Comparison of ENCODE assay signal across 15 cellular contexts in the genomic region with DNA sequence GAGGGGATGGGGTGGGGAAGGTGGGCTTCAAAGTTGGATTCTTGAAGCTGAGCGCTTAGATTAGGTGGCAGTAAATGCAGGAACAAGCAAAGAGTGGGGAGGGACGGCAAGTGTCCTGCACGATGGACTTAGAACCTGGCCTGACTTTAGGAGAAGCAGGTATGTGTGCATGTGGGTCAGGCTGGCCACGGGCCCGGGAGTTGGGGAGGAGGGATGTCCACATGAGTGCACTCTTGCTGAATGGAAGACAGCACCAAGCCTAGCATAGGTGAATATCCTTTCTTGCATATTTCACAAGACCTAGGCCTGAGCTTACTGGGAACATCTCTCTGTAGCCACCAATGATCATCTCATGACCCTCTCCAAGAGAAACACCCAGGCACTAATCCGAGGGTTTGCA.
DNase-seq lines count a peak whose midpoint lies in the region; ATAC-seq and TF ChIP-seq lines count a peak whose summit lies in the region.
"Had no signal": no experiment of that assay in that cellular context is flagged by ENCODE, and none has a peak within 500 bp of the region (broad histone marks: within the 10 kb centered on the region; RNA-seq: fewer than 3 reads in every experiment).

No MANE protein-coding gene starts in this region.

- H3K27ac ChIP-seq in thyroid gland, result no peak overlapping the region

- ATAC-seq in left lobe of liver (peak; percentile 99), HG03108 (IDR thresholded peaks at IDR 0.05; ENCODE audit: unreplicated experiment) (no peak), GM21529 (IDR thresholded peaks at IDR 0.05; ENCODE audit: unreplicated experiment) (no peak), HG02840 (IDR thresholded peaks at IDR 0.05; ENCODE audit: low FRiP score, unreplicated experiment) (no peak)
- ATAC-seq: GM23338 had no signal

- peak; percentile 95 for DNase-seq in SK-N-DZ (ENCODE audit: low spot score)
- DNase-seq in left lobe of liver (ENCODE audit: low spot score), result peak; percentile 87
- peak; percentile 55 to 56 for DNase-seq in thyroid gland
- DNase-seq: BE2C; C1 segment of cervical spinal cord; CD4-positive, CD25-positive, alpha-beta regulatory T cell; CD8-positive, alpha-beta memory T cell; COR-L47; DMS 273 treated with DMSO at 0.1 percent for 48 hours; HCEC 1CT had no signal

- peak; percentile 6; the same call in 1 of the 2 replicates for TF ChIP-seq RAD21 in Ishikawa (IDR thresholded peaks at IDR 0.05; ENCODE audit: low read depth)

- no peak for TF ChIP-seq POLR2A in thyroid gland (IDR thresholded peaks at IDR 0.05)

- H3K4me3 ChIP-seq in thyroid gland (replicated peaks in 1 of 3), result no peak overlapping the region
- H3K4me3 ChIP-seq: GM23338 had no signal

- no peaks in the 10 kb centered on the region for H3K36me3 ChIP-seq in thyroid gland
- H3K36me3 ChIP-seq: BE2C had no signal

- peaks cover 3 to 17% of the 10 kb centered on the region in 2 donors for H3K4me1 ChIP-seq in thyroid gland
- H3K4me1 ChIP-seq: BE2C had no signal

- no peaks in the 10 kb centered on the region for H3K9me3 ChIP-seq in thyroid gland
- H3K9me3 ChIP-seq: BE2C had no signal

- no peaks in the 10 kb centered on the region for H3K27me3 ChIP-seq in thyroid gland

- no peak for TF ChIP-seq EP300 in Ishikawa (IDR thresholded peaks at IDR 0.05; ENCODE audit: borderline replicate concordance)

- intact Hi-C loops in thyroid gland (cut with DNase I), result no loop called here

- WGBS in thyroid gland, 2 donors, result 61 to 67% methylated on average over 6 of the region's 6 CpGs

- no peak for TF ChIP-seq CTCF in thyroid gland (IDR thresholded peaks at IDR 0.05)

TF ChIP-seq in Ishikawa, 13 proteins besides CTCF, POLR2A, EP300 and RAD21:
- TF ChIP-seq CREB1 (IDR thresholded peaks at IDR 0.05; ENCODE audit: low read depth), result no peak
- TF ChIP-seq, protein P1, sequence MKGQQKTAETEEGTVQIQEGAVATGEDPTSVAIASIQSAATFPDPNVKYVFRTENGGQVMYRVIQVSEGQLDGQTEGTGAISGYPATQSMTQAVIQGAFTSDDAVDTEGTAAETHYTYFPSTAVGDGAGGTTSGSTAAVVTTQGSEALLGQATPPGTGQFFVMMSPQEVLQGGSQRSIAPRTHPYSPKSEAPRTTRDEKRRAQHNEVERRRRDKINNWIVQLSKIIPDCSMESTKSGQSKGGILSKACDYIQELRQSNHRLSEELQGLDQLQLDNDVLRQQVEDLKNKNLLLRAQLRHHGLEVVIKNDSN (IDR thresholded peaks at IDR 0.05), result no peak
- no peak for TF ChIP-seq YY1 (IDR thresholded peaks at IDR 0.05; ENCODE audit: low read depth)
